1 cellular context compared by ENCODE assay signal in the genomic region with DNA sequence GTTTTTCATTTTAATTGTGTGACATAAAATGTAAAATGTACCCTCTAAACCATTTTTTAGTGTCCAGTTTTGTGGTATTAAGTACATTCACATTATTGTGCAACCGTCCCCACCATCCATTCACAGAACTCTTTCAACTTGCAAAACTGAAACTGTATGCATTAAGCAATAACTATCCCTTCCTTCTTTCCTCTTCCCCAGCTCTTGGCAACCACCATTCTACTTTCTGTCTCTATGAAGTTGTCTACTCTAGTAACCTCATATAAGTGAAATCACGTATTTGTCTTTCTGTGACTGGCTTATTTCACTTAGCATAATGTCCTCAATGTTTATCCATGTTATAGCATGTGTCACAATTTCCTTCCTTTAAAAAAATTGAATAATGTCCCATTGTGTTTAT.
TF ChIP-seq lines count a peak whose summit lies in the region.

No MANE protein-coding gene starts in this region.

TF ChIP-seq in WTC11, 78 proteins besides CTCF, POLR2A, EP300 and RAD21 (continued from another document):
- no peak for TF ChIP-seq MXD4 (CRISPR knock-in tag; IDR thresholded peaks at IDR 0.05; ENCODE audit: borderline replicate concordance)
- TF ChIP-seq, protein P1, sequence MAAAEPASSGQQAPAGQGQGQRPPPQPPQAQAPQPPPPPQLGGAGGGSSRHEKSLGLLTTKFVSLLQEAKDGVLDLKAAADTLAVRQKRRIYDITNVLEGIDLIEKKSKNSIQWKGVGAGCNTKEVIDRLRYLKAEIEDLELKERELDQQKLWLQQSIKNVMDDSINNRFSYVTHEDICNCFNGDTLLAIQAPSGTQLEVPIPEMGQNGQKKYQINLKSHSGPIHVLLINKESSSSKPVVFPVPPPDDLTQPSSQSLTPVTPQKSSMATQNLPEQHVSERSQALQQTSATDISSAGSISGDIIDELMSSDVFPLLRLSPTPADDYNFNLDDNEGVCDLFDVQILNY (CRISPR knock-in tag; IDR thresholded peaks at IDR 0.05) = no peak
- TF ChIP-seq, protein P2, sequence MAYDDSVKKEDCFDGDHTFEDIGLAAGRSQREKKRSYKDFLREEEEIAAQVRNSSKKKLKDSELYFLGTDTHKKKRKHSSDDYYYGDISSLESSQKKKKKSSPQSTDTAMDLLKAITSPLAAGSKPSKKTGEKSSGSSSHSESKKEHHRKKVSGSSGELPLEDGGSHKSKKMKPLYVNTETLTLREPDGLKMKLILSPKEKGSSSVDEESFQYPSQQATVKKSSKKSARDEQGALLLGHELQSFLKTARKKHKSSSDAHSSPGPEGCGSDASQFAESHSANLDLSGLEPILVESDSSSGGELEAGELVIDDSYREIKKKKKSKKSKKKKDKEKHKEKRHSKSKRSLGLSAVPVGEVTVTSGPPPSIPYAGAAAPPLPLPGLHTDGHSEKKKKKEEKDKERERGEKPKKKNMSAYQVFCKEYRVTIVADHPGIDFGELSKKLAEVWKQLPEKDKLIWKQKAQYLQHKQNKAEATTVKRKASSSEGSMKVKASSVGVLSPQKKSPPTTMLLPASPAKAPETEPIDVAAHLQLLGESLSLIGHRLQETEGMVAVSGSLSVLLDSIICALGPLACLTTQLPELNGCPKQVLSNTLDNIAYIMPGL (CRISPR knock-in tag; IDR thresholded peaks at IDR 0.05) = no peak
- no peak for TF ChIP-seq FOXJ3 (CRISPR knock-in tag; IDR thresholded peaks at IDR 0.05; ENCODE audit: borderline replicate concordance)
- TF ChIP-seq, protein P3, sequence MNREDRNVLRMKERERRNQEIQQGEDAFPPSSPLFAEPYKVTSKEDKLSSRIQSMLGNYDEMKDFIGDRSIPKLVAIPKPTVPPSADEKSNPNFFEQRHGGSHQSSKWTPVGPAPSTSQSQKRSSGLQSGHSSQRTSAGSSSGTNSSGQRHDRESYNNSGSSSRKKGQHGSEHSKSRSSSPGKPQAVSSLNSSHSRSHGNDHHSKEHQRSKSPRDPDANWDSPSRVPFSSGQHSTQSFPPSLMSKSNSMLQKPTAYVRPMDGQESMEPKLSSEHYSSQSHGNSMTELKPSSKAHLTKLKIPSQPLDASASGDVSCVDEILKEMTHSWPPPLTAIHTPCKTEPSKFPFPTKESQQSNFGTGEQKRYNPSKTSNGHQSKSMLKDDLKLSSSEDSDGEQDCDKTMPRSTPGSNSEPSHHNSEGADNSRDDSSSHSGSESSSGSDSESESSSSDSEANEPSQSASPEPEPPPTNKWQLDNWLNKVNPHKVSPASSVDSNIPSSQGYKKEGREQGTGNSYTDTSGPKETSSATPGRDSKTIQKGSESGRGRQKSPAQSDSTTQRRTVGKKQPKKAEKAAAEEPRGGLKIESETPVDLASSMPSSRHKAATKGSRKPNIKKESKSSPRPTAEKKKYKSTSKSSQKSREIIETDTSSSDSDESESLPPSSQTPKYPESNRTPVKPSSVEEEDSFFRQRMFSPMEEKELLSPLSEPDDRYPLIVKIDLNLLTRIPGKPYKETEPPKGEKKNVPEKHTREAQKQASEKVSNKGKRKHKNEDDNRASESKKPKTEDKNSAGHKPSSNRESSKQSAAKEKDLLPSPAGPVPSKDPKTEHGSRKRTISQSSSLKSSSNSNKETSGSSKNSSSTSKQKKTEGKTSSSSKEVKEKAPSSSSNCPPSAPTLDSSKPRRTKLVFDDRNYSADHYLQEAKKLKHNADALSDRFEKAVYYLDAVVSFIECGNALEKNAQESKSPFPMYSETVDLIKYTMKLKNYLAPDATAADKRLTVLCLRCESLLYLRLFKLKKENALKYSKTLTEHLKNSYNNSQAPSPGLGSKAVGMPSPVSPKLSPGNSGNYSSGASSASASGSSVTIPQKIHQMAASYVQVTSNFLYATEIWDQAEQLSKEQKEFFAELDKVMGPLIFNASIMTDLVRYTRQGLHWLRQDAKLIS (CRISPR knock-in tag; IDR thresholded peaks at IDR 0.05; ENCODE audit: borderline replicate concordance) = no peak
- no peak for TF ChIP-seq MYBL2 (CRISPR knock-in tag; IDR thresholded peaks at IDR 0.05)
- TF ChIP-seq FOXP1 (CRISPR knock-in tag; IDR thresholded peaks at IDR 0.05; ENCODE audit: borderline replicate concordance) = no peak
- TF ChIP-seq, protein P4, sequence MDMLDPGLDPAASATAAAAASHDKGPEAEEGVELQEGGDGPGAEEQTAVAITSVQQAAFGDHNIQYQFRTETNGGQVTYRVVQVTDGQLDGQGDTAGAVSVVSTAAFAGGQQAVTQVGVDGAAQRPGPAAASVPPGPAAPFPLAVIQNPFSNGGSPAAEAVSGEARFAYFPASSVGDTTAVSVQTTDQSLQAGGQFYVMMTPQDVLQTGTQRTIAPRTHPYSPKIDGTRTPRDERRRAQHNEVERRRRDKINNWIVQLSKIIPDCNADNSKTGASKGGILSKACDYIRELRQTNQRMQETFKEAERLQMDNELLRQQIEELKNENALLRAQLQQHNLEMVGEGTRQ (CRISPR knock-in tag; IDR thresholded peaks at IDR 0.05) = no peak
- TF ChIP-seq, protein P5, sequence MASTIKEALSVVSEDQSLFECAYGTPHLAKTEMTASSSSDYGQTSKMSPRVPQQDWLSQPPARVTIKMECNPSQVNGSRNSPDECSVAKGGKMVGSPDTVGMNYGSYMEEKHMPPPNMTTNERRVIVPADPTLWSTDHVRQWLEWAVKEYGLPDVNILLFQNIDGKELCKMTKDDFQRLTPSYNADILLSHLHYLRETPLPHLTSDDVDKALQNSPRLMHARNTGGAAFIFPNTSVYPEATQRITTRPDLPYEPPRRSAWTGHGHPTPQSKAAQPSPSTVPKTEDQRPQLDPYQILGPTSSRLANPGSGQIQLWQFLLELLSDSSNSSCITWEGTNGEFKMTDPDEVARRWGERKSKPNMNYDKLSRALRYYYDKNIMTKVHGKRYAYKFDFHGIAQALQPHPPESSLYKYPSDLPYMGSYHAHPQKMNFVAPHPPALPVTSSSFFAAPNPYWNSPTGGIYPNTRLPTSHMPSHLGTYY (CRISPR knock-in tag; IDR thresholded peaks at IDR 0.05) = no peak
- TF ChIP-seq CBFB (CRISPR knock-in tag; IDR thresholded peaks at IDR 0.05; ENCODE audit: low read depth) = no peak
- no peak for TF ChIP-seq RORB (CRISPR knock-in tag; IDR thresholded peaks at IDR 0.05)
- TF ChIP-seq PRRX2 (CRISPR knock-in tag; IDR thresholded peaks at IDR 0.05) = no peak
